Comparison of ENCODE assay signal across 25 cellular contexts in the genomic region with DNA sequence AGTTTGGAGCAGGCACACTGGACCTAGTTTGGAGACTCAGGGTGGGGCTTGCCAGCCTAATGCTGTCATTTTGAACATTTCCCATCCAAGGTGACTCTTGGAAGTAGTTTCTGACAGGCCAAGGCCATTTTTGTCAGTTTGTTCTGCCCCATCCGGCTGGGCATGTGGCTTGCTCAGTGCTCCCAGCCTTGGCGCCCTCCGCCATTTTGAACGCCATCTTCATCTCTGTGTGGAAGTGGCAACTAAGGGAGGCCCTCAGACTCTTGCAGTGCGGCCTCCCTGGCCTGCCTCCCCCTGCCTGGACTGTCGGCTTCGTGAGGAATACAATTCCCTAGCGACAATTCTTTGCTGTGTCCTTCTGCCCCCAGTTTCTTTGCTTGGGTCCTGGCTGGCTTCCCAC.
"Had no signal": no experiment of that assay in that cellular context is flagged by ENCODE, and none has a peak within 500 bp of the region (broad histone marks: within the 10 kb centered on the region; RNA-seq: fewer than 3 reads in every experiment).

No MANE protein-coding gene starts in this region.

- H3K4me2 ChIP-seq: neural progenitor cell had no signal

- H3K4me3 ChIP-seq: neural progenitor cell, ovary, psoas muscle, right lobe of liver, sigmoid colon, stomach, thoracic aorta, thyroid gland, tibial nerve, upper lobe of left lung, vagina had no signal

- H2AFZ ChIP-seq: neural progenitor cell, parathyroid adenoma had no signal

- H3K4me1 ChIP-seq: parathyroid adenoma, psoas muscle, right lobe of liver, sigmoid colon, stomach, thyroid gland, upper lobe of left lung, vagina had no signal

- H3K27ac ChIP-seq: neural progenitor cell, neutrophil, ovary, parathyroid adenoma, psoas muscle, right lobe of liver, sigmoid colon, stomach, thoracic aorta, thyroid gland, tibial nerve, upper lobe of left lung, vagina had no signal

- DNase-seq: natural killer cell; nucleus accumbens; ovary; psoas muscle; right cardiac atrium; right lobe of liver; sigmoid colon; small intestine; stimulated activated CD4-positive, alpha-beta T cell treated with anti-CD3 and anti-CD28 coated beads, Interleukin-15, amount 100 ng/mL, for 24 hours; stimulated activated CD4-positive, alpha-beta T cell treated with anti-CD3 and anti-CD28 coated beads, Interleukin-2, amount 100 ng/mL, for 24 hours; stimulated activated CD4-positive, alpha-beta T cell treated with anti-CD3 and anti-CD28 coated beads, Interleukin-2, amount 100 ng/mL, for 48 hours; stimulated activated CD4-positive, alpha-beta T cell treated with anti-CD3 and anti-CD28 coated beads, Interleukin-4, amount 100 ng/mL, for 24 hours; stimulated activated naive B cell treated with anti-CD40 and anti-IgM and Interleukin-4, amounts not matched to agents 10 μg/mL and 1 μg/mL and 100 μg/mL, for 72 hours; stimulated activated naive CD4-positive, alpha-beta T cell treated with Interleukin-2 at 50 U/mL for 16 hours; stomach; thyroid gland; trophoblast cell; upper lobe of left lung had no signal

- H3K27me3 ChIP-seq: neural progenitor cell, neutrophil, ovary, right lobe of liver, sigmoid colon, thyroid gland, tibial nerve, upper lobe of left lung, vagina had no signal

- H3K9ac ChIP-seq: neural progenitor cell, parathyroid adenoma had no signal

- H3K36me3 ChIP-seq: neural progenitor cell, neutrophil, ovary, right lobe of liver, sigmoid colon, stomach, thoracic aorta, thyroid gland, tibial nerve, upper lobe of left lung, vagina had no signal

- H3K79me2 ChIP-seq: parathyroid adenoma had no signal

- FAIRE-seq: small intestine, urothelium cell line had no signal

- H3K9me3 ChIP-seq: neutrophil, ovary, psoas muscle, right lobe of liver, sigmoid colon, thoracic aorta, thyroid gland, upper lobe of left lung, vagina had no signal
